26 cellular contexts compared by ENCODE assay signal in the genomic region with DNA sequence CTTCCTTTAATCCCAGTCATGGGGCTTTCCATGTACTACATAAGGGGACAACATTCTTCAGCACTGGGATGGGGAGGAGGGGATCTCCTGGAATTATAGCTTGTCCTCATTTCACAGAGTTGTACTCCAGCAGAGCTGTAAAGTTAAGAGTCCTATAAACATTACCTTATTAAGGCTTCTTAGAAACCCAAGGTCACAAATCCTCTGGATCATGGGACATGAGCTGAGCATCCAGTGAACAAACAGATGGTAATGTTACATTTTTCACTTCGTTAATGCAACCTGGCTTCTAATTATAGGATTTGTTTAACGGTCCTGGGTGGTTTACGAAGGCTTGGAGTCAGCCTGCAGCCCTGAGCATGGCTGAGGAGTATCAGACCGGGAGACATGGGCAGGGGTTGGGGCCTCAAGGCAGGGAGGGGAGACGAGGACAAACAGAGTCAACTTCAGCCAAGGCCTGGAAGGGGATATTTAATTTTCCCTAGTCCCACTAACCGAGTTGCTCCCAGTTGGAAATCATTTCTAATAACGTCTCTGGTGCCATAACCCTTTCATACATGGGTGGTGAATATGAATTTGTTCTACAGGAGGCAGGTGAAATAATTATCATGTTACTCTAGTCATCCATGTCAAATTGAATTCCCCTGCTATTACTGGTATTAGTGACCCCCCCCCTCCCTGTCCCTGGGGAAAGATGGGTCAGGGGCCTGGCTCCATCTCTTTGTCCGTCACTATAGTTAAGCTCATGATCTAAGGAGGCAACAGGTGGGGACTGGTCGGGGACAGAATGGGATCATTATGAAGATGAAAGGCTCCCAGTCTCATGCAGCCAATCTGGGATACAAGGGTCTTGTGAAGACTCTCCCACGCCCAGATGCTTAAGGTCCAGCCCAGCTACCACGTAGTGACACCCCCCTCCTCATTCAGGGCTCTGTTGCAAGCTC. TPM values are rescaled to one million over a fixed set of nuclear protein-coding genes. Genes with fewer than 3 reads are reported as not detected.
A peak's percentile ranks its signal among the peaks of the same experiment; 100 is the strongest.
DNase-seq lines count a peak whose midpoint lies in the region; ATAC-seq, FAIRE-seq and TF ChIP-seq lines count a peak whose summit lies in the region.
"Had no signal": no experiment of that assay in that cellular context is flagged by ENCODE, and none has a peak within 500 bp of the region (broad histone marks: within the 10 kb centered on the region; RNA-seq: fewer than 3 reads in every experiment).

No MANE protein-coding gene starts in this region.

- peak overlapping the region; percentile 94 for H3K27ac ChIP-seq in left ventricle myocardium inferior (replicated peaks)
- no peak overlapping the region for H3K27ac ChIP-seq in pancreas
- H3K27ac ChIP-seq in upper lobe of left lung, result peak overlapping the region in 3 of 4 donors; percentile 2 to 75 (median 32)
- H3K27ac ChIP-seq: 22Rv1, KMS-11, neutrophil, thyroid gland had no signal

- H3K9me3 ChIP-seq in left ventricle myocardium inferior (replicated peaks) (peaks cover 3% of the 10 kb centered on the region), pancreas (no peaks in the 10 kb centered on the region), upper lobe of left lung (no peaks in the 10 kb centered on the region)
- H3K9me3 ChIP-seq: HAP-1, neutrophil, thyroid gland had no signal

- no peak overlapping the region for H3K4me3 ChIP-seq in left ventricle myocardium inferior
- no peak overlapping the region for H3K4me3 ChIP-seq in pancreas
- no peak overlapping the region for H3K4me3 ChIP-seq in upper lobe of left lung
- H3K4me3 ChIP-seq: HAP-1, skin epidermis, thyroid gland had no signal

- intact Hi-C loops in left ventricle myocardium inferior (cut with micrococcal nuclease), result loop anchor here (5.0 kb wide), 1 partner anchor 32 kb away; no protein-coding TSS in a partner anchor
- intact Hi-C loops in pancreas (cut with DNase I), result no loop called here

- no peak for TF ChIP-seq POLR2A in upper lobe of left lung (IDR thresholded peaks at IDR 0.05)

- no peaks in the 10 kb centered on the region for H3K36me3 ChIP-seq in left ventricle myocardium inferior
- H3K36me3 ChIP-seq in pancreas, result no peaks in the 10 kb centered on the region
- no peaks in the 10 kb centered on the region for H3K36me3 ChIP-seq in upper lobe of left lung
- H3K36me3 ChIP-seq: HAP-1, neutrophil, thyroid gland had no signal

- ATAC-seq in pancreas (no peak), upper lobe of left lung (ENCODE audit: low FRiP score in 2 of 2) (no peak), HG02840 (IDR thresholded peaks at IDR 0.05; ENCODE audit: low FRiP score, unreplicated experiment) (no peak), HG03432 (IDR thresholded peaks at IDR 0.05; ENCODE audit: unreplicated experiment) (no peak)
- ATAC-seq: SK-N-SH treated with all-trans-retinoic acid at 6 μM for 48 hours had no signal

- no peak for TF ChIP-seq CTCF in left ventricle myocardium inferior (IDR thresholded peaks at IDR 0.05; ENCODE audit: borderline replicate concordance)
- TF ChIP-seq CTCF in pancreas (IDR thresholded peaks at IDR 0.05), result no peak
- TF ChIP-seq CTCF in upper lobe of left lung (IDR thresholded peaks at IDR 0.05), result no peak

- peak; percentile 91 for FAIRE-seq in pancreas (lab: Jason Lieb, UNC)
- FAIRE-seq: astrocyte had no signal

- H3K27me3 ChIP-seq in left ventricle myocardium inferior (ENCODE audit: low read depth), result no peaks in the 10 kb centered on the region
- H3K27me3 ChIP-seq in pancreas, result no peaks in the 10 kb centered on the region
- H3K27me3 ChIP-seq in upper lobe of left lung, result no peaks in the 10 kb centered on the region
- H3K27me3 ChIP-seq: neutrophil, thyroid gland had no signal

- H3K4me1 ChIP-seq in left ventricle myocardium inferior, result peaks cover 60% of the 10 kb centered on the region
- no peaks in the 10 kb centered on the region for H3K4me1 ChIP-seq in pancreas
- peaks cover 0 to 23% (median 11%) of the 10 kb centered on the region in 4 donors for H3K4me1 ChIP-seq in upper lobe of left lung
- H3K4me1 ChIP-seq: HAP-1, thyroid gland had no signal

- TF ChIP-seq EP300 in upper lobe of left lung (IDR thresholded peaks at IDR 0.05), result no peak

- 65 to 75% methylated on average over 11 of the region's 11 CpGs for WGBS in pancreas, 2 donors
- WGBS in upper lobe of left lung, 2 donors, result 79 to 84% methylated on average over 11 of the region's 11 CpGs

- peak; percentile 46 for DNase-seq in DMS 273 (lab: John Stamatoyannopoulos, UW; ENCODE audit: unreplicated experiment)
- no peak for DNase-seq in DMS 273 treated with DMSO at 0.1 percent for 48 hours (lab: John Stamatoyannopoulos, UW)
- no peak for DNase-seq in left ventricle myocardium inferior
- no peak for DNase-seq in pancreas
- no peak for DNase-seq in upper lobe of left lung
- no peak for DNase-seq in RPMI8226
- DNase-seq: activated CD4-positive, alpha-beta T cell treated with anti-CD3 and anti-CD28 coated beads, Interleukin-2, amount 10 ng/mL, durations not matched to agents 24 days and 14 days; activated naive CD4-positive, alpha-beta T cell; C1 segment of cervical spinal cord; cortex of kidney; immature natural killer cell; NCI-H1048; NCI-H2029 treated with DMSO at 0.1 percent for 48 hours; NCI-H526 treated with DMSO at 0.1 percent for 48 hours; thyroid gland had no signal

RNA-seq across cellular contexts. Expression of a gene that starts 10.7 kb away (rescaled TPM):
- total RNA-seq in left ventricle myocardium inferior (not detected), pancreas (not detected), upper lobe of left lung (1 to 10 TPM in 1 of 6 donors, not detected in 5; 2.4 TPM)
- not detected for polyA plus RNA-seq in pancreas
- total RNA-seq: activated CD4-positive, alpha-beta T cell treated with anti-CD3 and anti-CD28 coated beads, Interleukin-2, amount 10 ng/mL, durations not matched to agents 24 days and 14 days; endothelial cell of umbilical vein; frontal cortex had no signal
- polyA plus RNA-seq: endothelial cell of umbilical vein, immature natural killer cell had no signal

RNA-seq across cellular contexts. Expression of a gene that starts 32.0 kb away (rescaled TPM):
- total RNA-seq in left ventricle myocardium inferior (3.2 TPM), pancreas (1 to 10 TPM; 2.1 to 7.2 (median 3.1) TPM), upper lobe of left lung (10 to 100 TPM in 1 of 6 donors, 1 to 10 TPM in 5; 3.2 to 10.1 (median 5.0) TPM)
- polyA plus RNA-seq in pancreas, result 10 to 100 TPM in 1 of 2 donors, 1 to 10 TPM in 1; 5.8 to 11.5 TPM

RNA-seq across cellular contexts. Expression of a gene that starts 44.5 kb away (rescaled TPM):
- 7.6 TPM for total RNA-seq in left ventricle myocardium inferior
- 1 to 10 TPM; 3.7 to 9.0 (median 5.7) TPM for total RNA-seq in pancreas
- polyA plus RNA-seq in pancreas, result 1 to 10 TPM; 2.1 to 4.4 TPM
- 10 to 100 TPM in 4 of 6 donors, 1 to 10 TPM in 2; 7.3 to 22.1 (median 12.9) TPM for total RNA-seq in upper lobe of left lung

Comparison
In these comparisons a context has a peak if more than half of its experiments do, and no peak if none do; other contexts are left out.
1. H3K27ac ChIP-seq: peak in left ventricle myocardium inferior (single experiment) and upper lobe of left lung (3 of 4); none in pancreas (0 of 4).